Comparison of ENCODE assay signal across 8 cellular contexts in genomic region chr19:23415561-23416191, GRCh38. TPM values are rescaled to one million over a fixed set of nuclear protein-coding genes. Genes with fewer than 3 reads are reported as not detected.
DNase-seq lines count a peak whose midpoint lies in the region; ATAC-seq and TF ChIP-seq lines count a peak whose summit lies in the region.

No MANE protein-coding gene starts in this region.

- H3K4me1 Mint-ChIP-seq in type B pancreatic cell (ENCODE audit: unreplicated experiment) = peaks cover 8% of the 10 kb centered on the region

- DNase-seq in Daoy (ENCODE audit: low read depth) (peak; percentile 57), NCI-H2227 treated with DMSO at 0.1 percent for 48 hours (lab: John Stamatoyannopoulos, UW) (peak; percentile 62), cerebellar cortex (ENCODE audit: low spot score) (peak; percentile 40), medulla oblongata (ENCODE audit: extremely low spot score) (peak; percentile 4), type B pancreatic cell (ENCODE audit: extremely low spot score, unreplicated experiment) (peak; percentile 74), amniotic stem cell (lab: John Stamatoyannopoulos, UW) (no peak)

- peaks cover 3% of the 10 kb centered on the region for H3K36me3 Mint-ChIP-seq in type B pancreatic cell

- ATAC-seq in GM19452 (IDR thresholded peaks at IDR 0.05; ENCODE audit: unreplicated experiment) (no peak), GM21390 (IDR thresholded peaks at IDR 0.05; ENCODE audit: unreplicated experiment) (no peak)

- H3K27me3 Mint-ChIP-seq in type B pancreatic cell = no peaks in the 10 kb centered on the region

- peak overlapping the region; percentile 48 for H3K27ac Mint-ChIP-seq in type B pancreatic cell

- TF ChIP-seq CTCF in type B pancreatic cell (conservative IDR thresholded peaks at IDR 0.05) = no peak

- H3K9me3 Mint-ChIP-seq in type B pancreatic cell = no peaks in the 10 kb centered on the region

- H3K4me3 Mint-ChIP-seq in type B pancreatic cell = peak overlapping the region; percentile 88

RNA-seq across cellular contexts. Expression of gene ZNF91, which starts 20.4 kb away (rescaled TPM):
- total RNA-seq in Daoy (2014; rRNA removed; shearing (Covaris generic)) = 7.5 and 10.4 TPM in 2 replicates
- 89.6 and 110 TPM in 2 replicates for total RNA-seq in type B pancreatic cell (ENCODE audit: low replicate concordance)
